Comparison of ENCODE assay signal across 22 cellular contexts in the genomic region with DNA sequence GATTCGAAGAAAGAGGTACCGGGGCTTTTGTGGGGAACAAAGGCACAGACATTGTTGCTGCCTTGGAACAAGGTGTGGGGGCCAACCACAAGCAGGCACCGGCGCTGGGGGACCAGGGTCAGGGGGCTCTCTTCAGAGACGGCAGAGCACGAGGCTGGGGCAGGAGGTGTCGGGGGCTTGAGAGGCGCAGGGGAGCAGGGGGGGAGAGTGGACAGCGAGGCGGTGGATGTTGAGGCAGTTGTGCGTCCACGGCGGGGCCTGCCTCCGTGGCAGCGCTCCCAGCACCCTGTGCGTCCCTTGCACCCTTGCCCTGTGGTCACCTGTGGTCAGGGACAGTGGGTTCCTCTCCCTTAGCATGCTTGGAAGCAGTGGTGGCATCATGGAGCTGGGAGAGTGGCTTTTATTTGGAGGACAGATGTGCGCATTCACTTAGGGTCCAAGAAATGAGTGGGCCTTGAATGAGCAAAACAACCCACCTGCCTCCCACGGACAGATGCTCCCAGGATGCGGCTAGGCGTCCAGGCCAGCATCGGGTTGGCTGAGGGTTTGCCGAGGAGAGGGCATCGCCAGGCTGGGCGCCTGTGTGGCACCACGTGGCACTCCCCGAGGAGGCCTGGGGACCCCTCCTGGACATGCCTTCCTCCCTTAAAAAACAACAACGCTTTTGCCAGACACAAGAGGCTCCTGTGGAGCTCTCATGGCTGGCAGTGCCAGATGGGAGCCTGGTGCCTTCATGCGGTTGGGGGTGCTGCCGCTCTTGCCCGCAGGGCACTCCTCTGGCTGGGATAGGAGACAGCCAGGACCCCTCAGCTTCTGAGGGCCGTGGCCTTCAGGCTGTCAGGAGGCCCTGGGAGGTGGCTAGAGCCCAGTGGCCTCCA.
DNase-seq lines count a peak whose midpoint lies in the region; FAIRE-seq and TF ChIP-seq lines count a peak whose summit lies in the region.
"Had no signal": no experiment of that assay in that cellular context is flagged by ENCODE, and none has a peak within 500 bp of the region (broad histone marks: within the 10 kb centered on the region; RNA-seq: fewer than 3 reads in every experiment).

No MANE protein-coding gene starts in this region.

- H3K27me3 ChIP-seq in SK-N-SH (ENCODE audit: insufficient read depth) = no peaks in the 10 kb centered on the region

- H3K27ac Mint-ChIP-seq in glutamatergic neuron (ENCODE audit: unreplicated experiment) = peak overlapping the region; percentile 48
- H3K27ac Mint-ChIP-seq: activated CD4-positive, alpha-beta T cell treated with anti-CD3 and anti-CD28 coated beads, Interleukin-2, amount 10 ng/mL, durations not matched to agents 24 days and 14 days; memory B cell had no signal

- no peak overlapping the region for H3K4me3 Mint-ChIP-seq in glutamatergic neuron (ENCODE audit: unreplicated experiment)
- H3K4me3 Mint-ChIP-seq: activated CD4-positive, alpha-beta T cell treated with anti-CD3 and anti-CD28 coated beads, Interleukin-2, amount 10 ng/mL, durations not matched to agents 24 days and 14 days; central memory CD8-positive, alpha-beta T cell; memory B cell; naive thymus-derived CD8-positive, alpha-beta T cell had no signal

- H3K79me2 ChIP-seq in SK-N-SH (ENCODE audit: insufficient read depth) = no peaks in the 10 kb centered on the region

- peaks cover 3% of the 10 kb centered on the region for H3K27me3 Mint-ChIP-seq in glutamatergic neuron (ENCODE audit: unreplicated experiment)
- H3K27me3 Mint-ChIP-seq: activated CD4-positive, alpha-beta T cell treated with anti-CD3 and anti-CD28 coated beads, Interleukin-2, amount 10 ng/mL, durations not matched to agents 24 days and 14 days; central memory CD8-positive, alpha-beta T cell; memory B cell; naive thymus-derived CD8-positive, alpha-beta T cell had no signal

- H4K20me1 ChIP-seq in SK-N-SH (ENCODE audit: insufficient read depth) = no peaks in the 10 kb centered on the region

- CTCF ChIA-PET in SK-N-SH (lab: Yijun Ruan, JAX) = interaction anchor here (0.7 to 3.6 kb wide), 11 partner anchors 9 to 372 kb away, joined by 3 to 25 read pairs (median 5); no protein-coding TSS in a partner anchor

- no peaks in the 10 kb centered on the region for H3K36me3 Mint-ChIP-seq in glutamatergic neuron (ENCODE audit: unreplicated experiment)

- H3K4me3 ChIP-seq in AG10803 (ENCODE audit: low read length) = no peak overlapping the region
- no peak overlapping the region for H3K4me3 ChIP-seq in SK-N-SH (ENCODE audit: low read depth in 2 of 2, low read length in 1 of 2)

- peaks cover 0 to 3% of the 10 kb centered on the region in 2 experiments for H3K36me3 ChIP-seq in SK-N-SH (replicated peaks in 1 of 2; ENCODE audit: control insufficient read depth in 1 of 2, insufficient read depth in 2 of 2, low read length in 1 of 2)

- peak overlapping the region in 1 of 2 experiments; percentile 89; a peak in 2 of 4 replicates for H3K27ac ChIP-seq in SK-N-SH (ENCODE audit: low read depth in 2 of 2, low read length in 1 of 2)
- H3K27ac ChIP-seq: RWPE1 had no signal

- no peak overlapping the region for H3K4me2 ChIP-seq in SK-N-SH

- H3F3A ChIP-seq in SK-N-SH (replicated peaks; ENCODE audit: insufficient read depth) = no peaks in the 10 kb centered on the region

- POLR2A ChIA-PET in SK-N-SH (lab: Yijun Ruan, JAX) = interaction anchor here (0.9 kb wide), 1 partner anchor 10 kb away, joined by 4 read pairs; no protein-coding TSS in a partner anchor

- peak; percentile 26 for FAIRE-seq in HTR-8/SVneo (lab: Jason Lieb, UNC)
- FAIRE-seq: islet of Langerhans, small intestine had no signal

- 96% methylated on average over 21 of the region's 31 CpGs for WGBS in SK-N-SH (ENCODE audit: low lambda C conversion rate)

- intact Hi-C loops in posterior vena cava (cut with DNase I) = no loop called here

- no peak for TF ChIP-seq RAD21 in SK-N-SH (IDR thresholded peaks at IDR 0.05; ENCODE audit: low read length)

- no peaks in the 10 kb centered on the region for H3K9me3 ChIP-seq in SK-N-SH

- peaks cover 6% of the 10 kb centered on the region for H3K4me1 Mint-ChIP-seq in glutamatergic neuron (ENCODE audit: low read depth, unreplicated experiment)
- H3K4me1 Mint-ChIP-seq: activated CD4-positive, alpha-beta T cell treated with anti-CD3 and anti-CD28 coated beads, Interleukin-2, amount 10 ng/mL, durations not matched to agents 24 days and 14 days; central memory CD8-positive, alpha-beta T cell had no signal

- TF ChIP-seq EP300 in SK-N-SH (IDR thresholded peaks at IDR 0.05; ENCODE audit: borderline replicate concordance in 1 of 2, low read depth in 1 of 2, low read length in 1 of 2) = no peak

- TF ChIP-seq CTCF in AG10803 (conservative IDR thresholded peaks at IDR 0.05; ENCODE audit: low read length) = no peak
- no peak for TF ChIP-seq CTCF in glutamatergic neuron (IDR thresholded peaks at IDR 0.05; ENCODE audit: partially characterized antibody, unreplicated experiment)
- TF ChIP-seq CTCF in SK-N-SH (IDR thresholded peaks at IDR 0.05) = no peak

- no peak overlapping the region for H2AFZ ChIP-seq in SK-N-SH (ENCODE audit: low read depth)

- H3K9ac ChIP-seq in SK-N-SH = no peak overlapping the region

- DNase-seq in AG10803 (ENCODE audit: low read depth) = peak; percentile 6
- DNase-seq in HTR-8/SVneo (ENCODE audit: insufficient read length, low spot score) = no peak
- DNase-seq in glutamatergic neuron = peak; percentile 4
- peak; percentile 73 for DNase-seq in posterior vena cava (ENCODE audit: low spot score)
- no peak for DNase-seq in cerebellum (ENCODE audit: low spot score)
- DNase-seq in SKM-1 (lab: John Stamatoyannopoulos, UW; ENCODE audit: unreplicated experiment) = no peak
- DNase-seq in KG1 (lab: John Stamatoyannopoulos, UW) = no peak
- no peak for DNase-seq in SK-N-SH
- DNase-seq: activated CD4-positive, alpha-beta T cell treated with anti-CD3 and anti-CD28 coated beads, Interleukin-2, amount 10 ng/mL, durations not matched to agents 24 days and 14 days; activated CD8-positive, alpha-beta memory T cell treated with anti-CD3 and anti-CD28 coated beads, Interleukin-2, amount 50 U/mL, for 48 hours; activated gamma-delta T cell treated with Interleukin-2 at 50 U/mL for 16 hours; DMS79 treated with DMSO at 0.1 percent for 48 hours; effector CD8-positive, alpha-beta T cell; naive thymus-derived CD8-positive, alpha-beta T cell; NCI-H1092 treated with DMSO at 0.1 percent for 48 hours; NCI-H510A treated with DMSO at 0.1 percent for 48 hours; small intestine; stimulated activated CD4-positive, alpha-beta T cell treated with anti-CD3 and anti-CD28 coated beads, Interleukin-4, amount 100 ng/mL, for 1 hour had no signal

- H3K4me1 ChIP-seq in SK-N-SH (ENCODE audit: control insufficient read depth in 1 of 2, insufficient read depth in 2 of 2, low read depth in 1 of 2, low read length in 1 of 2) = peaks cover 0 to 38% of the 10 kb centered on the region in 2 experiments; a peak in 3 of 4 replicates

- no peaks in the 10 kb centered on the region for H3K9me3 Mint-ChIP-seq in glutamatergic neuron (ENCODE audit: unreplicated experiment)
- H3K9me3 Mint-ChIP-seq: activated CD4-positive, alpha-beta T cell treated with anti-CD3 and anti-CD28 coated beads, Interleukin-2, amount 10 ng/mL, durations not matched to agents 24 days and 14 days; central memory CD8-positive, alpha-beta T cell; memory B cell; naive thymus-derived CD8-positive, alpha-beta T cell had no signal

- H3K9me2 ChIP-seq in SK-N-SH = no peaks in the 10 kb centered on the region

TF ChIP-seq in SK-N-SH, 30 proteins besides CTCF, POLR2A, EP300 and RAD21:
- TF ChIP-seq, protein P1, sequence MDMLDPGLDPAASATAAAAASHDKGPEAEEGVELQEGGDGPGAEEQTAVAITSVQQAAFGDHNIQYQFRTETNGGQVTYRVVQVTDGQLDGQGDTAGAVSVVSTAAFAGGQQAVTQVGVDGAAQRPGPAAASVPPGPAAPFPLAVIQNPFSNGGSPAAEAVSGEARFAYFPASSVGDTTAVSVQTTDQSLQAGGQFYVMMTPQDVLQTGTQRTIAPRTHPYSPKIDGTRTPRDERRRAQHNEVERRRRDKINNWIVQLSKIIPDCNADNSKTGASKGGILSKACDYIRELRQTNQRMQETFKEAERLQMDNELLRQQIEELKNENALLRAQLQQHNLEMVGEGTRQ (IDR thresholded peaks at IDR 0.05; ENCODE audit: borderline replicate concordance, low read depth, low read length) = no peak
- no peak for TF ChIP-seq GABPA (IDR thresholded peaks at IDR 0.05; ENCODE audit: low read depth)

Comparison
In these comparisons a context has a peak if more than half of its experiments do, and no peak if none do; other contexts are left out.
1. DNase-seq: peak in AG10803 (single experiment), glutamatergic neuron (single experiment) and posterior vena cava (single experiment); none in HTR-8/SVneo (single experiment), cerebellum (single experiment), SKM-1 (single experiment), KG1 (single experiment) and SK-N-SH (single experiment).